In genomic region chr1:59346429-59346828, GRCh38 we compare ENCODE assay signal across 1 cellular context.
TF ChIP-seq lines count a peak whose summit lies in the region.

No MANE protein-coding gene starts in this region.

TF ChIP-seq in HepG2, 621 proteins besides CTCF, POLR2A, EP300 and RAD21 (continued from another document):
- TF ChIP-seq SNAPC4 (CRISPR knock-in tag; IDR thresholded peaks at IDR 0.05) (no peak), NR2F1 (CRISPR knock-in tag; IDR thresholded peaks at IDR 0.05) (0 out of 4 replicates have a peak, but pooled peaks of 1 of the 2 experiments have one; percentile 29), CBFB (CRISPR knock-in tag; IDR thresholded peaks at IDR 0.05) (no peak), POLR2AphosphoS2 (IDR thresholded peaks at IDR 0.05; ENCODE audit: low read depth, low read length) (no peak), REST (IDR thresholded peaks at IDR 0.05; ENCODE audit: borderline replicate concordance in 1 of 2, low read depth in 1 of 2, low read length in 2 of 2) (no peak), ZNF740 (CRISPR knock-in tag; IDR thresholded peaks at IDR 0.05) (no peak), CAMTA2 (CRISPR knock-in tag; IDR thresholded peaks at IDR 0.05; ENCODE audit: borderline replicate concordance) (no peak), MED1 (CRISPR knock-in tag; IDR thresholded peaks at IDR 0.05) (peak; percentile 58), SP2 (CRISPR knock-in tag; IDR thresholded peaks at IDR 0.05) (no peak), YY1 (IDR thresholded peaks at IDR 0.05; ENCODE audit: insufficient read depth, insufficient replicate concordance, low read depth, low read length) (no peak), ZBTB21 (CRISPR knock-in tag; IDR thresholded peaks at IDR 0.05) (no peak), ZUFSP (CRISPR knock-in tag; IDR thresholded peaks at IDR 0.05; ENCODE audit: borderline replicate concordance) (no peak), ZNF839 (CRISPR knock-in tag; IDR thresholded peaks at IDR 0.05; ENCODE audit: borderline replicate concordance) (no peak), GMEB2 (CRISPR knock-in tag; IDR thresholded peaks at IDR 0.05; ENCODE audit: low read depth) (no peak), ZGPAT (CRISPR knock-in tag; IDR thresholded peaks at IDR 0.05) (0 out of 2 replicates have a peak, but pooled peaks have one; percentile 26), ZNF251 (CRISPR knock-in tag; IDR thresholded peaks at IDR 0.05) (no peak), REL (CRISPR knock-in tag; conservative IDR thresholded peaks at IDR 0.05) (no peak), GATAD2A (CRISPR knock-in tag; IDR thresholded peaks at IDR 0.05) (peak; percentile 62), HNF4A (CRISPR knock-in tag; IDR thresholded peaks at IDR 0.05) (no peak), MTERF4 (CRISPR knock-in tag; IDR thresholded peaks at IDR 0.05) (no peak), ZNF329 (CRISPR knock-in tag; IDR thresholded peaks at IDR 0.05; ENCODE audit: low read depth) (no peak), ZNF501 (CRISPR knock-in tag; IDR thresholded peaks at IDR 0.05) (no peak), ZNF432 (CRISPR knock-in tag; IDR thresholded peaks at IDR 0.05; ENCODE audit: borderline replicate concordance) (no peak), RFX5 (IDR thresholded peaks at IDR 0.05; ENCODE audit: low read depth, low read length) (no peak), ZBTB46 (CRISPR knock-in tag; IDR thresholded peaks at IDR 0.05; ENCODE audit: borderline replicate concordance) (no peak), ZNF746 (CRISPR knock-in tag; IDR thresholded peaks at IDR 0.05) (no peak), ZNF235 (CRISPR knock-in tag; IDR thresholded peaks at IDR 0.05; ENCODE audit: borderline replicate concordance) (no peak), ZNF550 (CRISPR knock-in tag; IDR thresholded peaks at IDR 0.05; ENCODE audit: borderline replicate concordance) (no peak), MYC (CRISPR knock-in tag; IDR thresholded peaks at IDR 0.05; ENCODE audit: borderline replicate concordance) (no peak), YEATS4 (CRISPR knock-in tag; IDR thresholded peaks at IDR 0.05; ENCODE audit: borderline replicate concordance) (no peak), THAP8 (CRISPR knock-in tag; IDR thresholded peaks at IDR 0.05; ENCODE audit: borderline replicate concordance) (no peak), HMGXB3 (CRISPR knock-in tag; IDR thresholded peaks at IDR 0.05; ENCODE audit: borderline replicate concordance) (no peak), JARID2 (CRISPR knock-in tag; IDR thresholded peaks at IDR 0.05; ENCODE audit: insufficient replicate concordance) (no peak), HIVEP1 (CRISPR knock-in tag; IDR thresholded peaks at IDR 0.05) (no peak), TOPORS (CRISPR knock-in tag; IDR thresholded peaks at IDR 0.05) (no peak)
